In genomic region chr4:77833158-77833724, GRCh38 we compare ENCODE assay signal across 16 cellular contexts.
"Had no signal": no experiment of that assay in that cellular context is flagged by ENCODE, and none has a peak within 500 bp of the region (broad histone marks: within the 10 kb centered on the region; RNA-seq: fewer than 3 reads in every experiment).

No MANE protein-coding gene starts in this region.

- H3K27ac ChIP-seq: body of pancreas, heart right ventricle, upper lobe of right lung had no signal

- H3K36me3 Mint-ChIP-seq: WTC11 had no signal

- ATAC-seq: body of pancreas, heart right ventricle, T-helper 17 cell, upper lobe of right lung, WTC11 had no signal

- H3K9me3 ChIP-seq: body of pancreas, heart right ventricle, upper lobe of right lung had no signal

- H3K4me1 ChIP-seq: body of pancreas, heart right ventricle, upper lobe of right lung had no signal

- DNase-seq: activated CD4-positive, alpha-beta T cell treated with anti-CD3 and anti-CD28 coated beads for 48 hours; activated naive CD4-positive, alpha-beta T cell treated with anti-CD3 and anti-CD28 coated beads, Interleukin-2, amount 50 U/mL, for 16 hours; activated T-cell treated with anti-CD3 and anti-CD28 coated beads for 4 hours; amniotic stem cell; body of pancreas; cerebellar nuclear complex; dermis blood vessel endothelial cell; heart right ventricle; stimulated activated CD4-positive, alpha-beta T cell treated with anti-CD3 and anti-CD28 coated beads, Interleukin-12 subunit alpha, Interleukin-12 subunit beta, amount 100 ng/mL, for 4 hours; stimulated activated naive CD4-positive, alpha-beta T cell; substantia nigra; T-helper 17 cell; upper lobe of right lung had no signal

- FAIRE-seq: endometrium, frontal cortex had no signal

- H3K4me1 Mint-ChIP-seq: WTC11 had no signal

- H3K27me3 ChIP-seq: body of pancreas, heart right ventricle had no signal

- H3K27me3 Mint-ChIP-seq: T-helper 17 cell had no signal

- H3K9me3 Mint-ChIP-seq: WTC11 had no signal

- H3K36me3 ChIP-seq: heart right ventricle, upper lobe of right lung had no signal

- H3K4me3 ChIP-seq: body of pancreas, heart right ventricle, upper lobe of right lung had no signal

- H3K27ac Mint-ChIP-seq: T-helper 17 cell, WTC11 had no signal

- H3K4me3 Mint-ChIP-seq: T-helper 17 cell, WTC11 had no signal
